ENCODE assay signal across 10 cellular contexts in genomic region chr20:40686893-40687292, GRCh38. TPM values are rescaled to one million over a fixed set of nuclear protein-coding genes. Genes with fewer than 3 reads are reported as not detected.
DNase-seq lines count a peak whose midpoint lies in the region; ATAC-seq, FAIRE-seq and TF ChIP-seq lines count a peak whose summit lies in the region.
"Had no signal": no experiment of that assay in that cellular context is flagged by ENCODE, and none has a peak within 500 bp of the region (broad histone marks: within the 10 kb centered on the region; RNA-seq: fewer than 3 reads in every experiment).

No MANE protein-coding gene starts in this region.

- TF ChIP-seq CTCF in liver (IDR thresholded peaks at IDR 0.05; ENCODE audit: low read depth, low read length, missing input control) (no peak), HepG2 (CRISPR knock-in tag; IDR thresholded peaks at IDR 0.05) (no peak), foreskin fibroblast (IDR thresholded peaks at IDR 0.05; ENCODE audit: low read depth, low read length) (no peak), neural progenitor cell (IDR thresholded peaks at IDR 0.05) (no peak)

- H3K27me3 Mint-ChIP-seq in neural progenitor cell (ENCODE audit: insufficient read depth, low read depth) = peaks cover 88% of the 10 kb centered on the region
- H3K27me3 Mint-ChIP-seq in activated T-helper 1 cell treated with anti-CD3 and anti-CD28 coated beads, Interleukin-12 subunit alpha, Interleukin-12 subunit beta, Interleukin-2, Interleukin-4 antibody, amounts not matched to agents 30 ng/mL and 10 ng/mL and 1 ng/mL, durations not matched to agents 14 hours and 24 hours and 36 hours (ENCODE audit: insufficient read depth) = peaks cover 81% of the 10 kb centered on the region

- TF ChIP-seq EP300 in HepG2 (IDR thresholded peaks at IDR 0.05; ENCODE audit: low read depth in 2 of 2, low read length in 2 of 2) = no peak
- TF ChIP-seq EP300 in HepG2 (CRISPR knock-in tag; IDR thresholded peaks at IDR 0.05; ENCODE audit: borderline replicate concordance) = no peak

- no peaks in the 10 kb centered on the region; the same call in 1 of the 2 replicates for H4K20me1 ChIP-seq in HepG2 (ENCODE audit: insufficient read depth, low read length)
- H4K20me1 ChIP-seq in neural progenitor cell (ENCODE audit: low read depth) = peaks cover 70% of the 10 kb centered on the region

- H3K79me2 ChIP-seq in HepG2 (ENCODE audit: insufficient read depth, low read length) (no peaks in the 10 kb centered on the region), neural progenitor cell (ENCODE audit: low read depth) (no peaks in the 10 kb centered on the region)

- CTCF ChIA-PET in HepG2 (lab: Yijun Ruan, JAX; ENCODE audit: low intra/inter-chr PET ratio, low total read pairs) = no interaction called here

- H3K36me3 ChIP-seq in liver (ENCODE audit: control insufficient read depth in 4 of 4, insufficient read depth in 3 of 4, low read depth in 1 of 4, low read length in 3 of 4) (no peaks in the 10 kb centered on the region), HepG2 (replicated peaks in 1 of 2; ENCODE audit: control insufficient read depth in 1 of 2, insufficient read depth in 2 of 2, low read length in 2 of 2) (no peaks in the 10 kb centered on the region), neural progenitor cell (no peaks in the 10 kb centered on the region)

- H3K9me3 ChIP-seq in liver (ENCODE audit: control insufficient read depth in 4 of 4, low read length in 3 of 4) (no peaks in the 10 kb centered on the region), HepG2 (ENCODE audit: low read length) (no peaks in the 10 kb centered on the region), neural progenitor cell (ENCODE audit: low read depth) (no peaks in the 10 kb centered on the region)

- H2AFZ ChIP-seq in HepG2 (ENCODE audit: low read length) = no peak overlapping the region
- no peak overlapping the region for H2AFZ ChIP-seq in neural progenitor cell (replicated peaks)

- H3K9me3 Mint-ChIP-seq in neural progenitor cell = no peaks in the 10 kb centered on the region
- H3K9me3 Mint-ChIP-seq in activated T-helper 1 cell treated with anti-CD3 and anti-CD28 coated beads, Interleukin-12 subunit alpha, Interleukin-12 subunit beta, Interleukin-2, Interleukin-4 antibody, amounts not matched to agents 30 ng/mL and 10 ng/mL and 1 ng/mL, durations not matched to agents 14 hours and 24 hours and 36 hours = no peaks in the 10 kb centered on the region
- H3K9me3 Mint-ChIP-seq: activated CD4-positive, alpha-beta T cell treated with anti-CD3 and anti-CD28 coated beads, Interleukin-2, amount 10 ng/mL, durations not matched to agents 24 days and 14 days had no signal

- peak overlapping the region; percentile 83 for H3K4me3 Mint-ChIP-seq in neural progenitor cell
- no peak overlapping the region for H3K4me3 Mint-ChIP-seq in activated T-helper 1 cell treated with anti-CD3 and anti-CD28 coated beads, Interleukin-12 subunit alpha, Interleukin-12 subunit beta, Interleukin-2, Interleukin-4 antibody, amounts not matched to agents 30 ng/mL and 10 ng/mL and 1 ng/mL, durations not matched to agents 14 hours and 24 hours and 36 hours
- H3K4me3 Mint-ChIP-seq: activated CD4-positive, alpha-beta T cell treated with anti-CD3 and anti-CD28 coated beads, Interleukin-2, amount 10 ng/mL, durations not matched to agents 24 days and 14 days had no signal

- no peak for FAIRE-seq in HepG2 (lab: Jason Lieb, UNC)

- DNase-seq in HepG2 (ENCODE audit: low spot score) (no peak), foreskin fibroblast (no peak), neural progenitor cell (ENCODE audit: low spot score) (peak; percentile 43), medulla oblongata (ENCODE audit: extremely low spot score) (no peak), mesenteric fat pad (ENCODE audit: low spot score) (no peak)
- DNase-seq in activated T-helper 1 cell treated with anti-CD3 and anti-CD28 coated beads, Interleukin-12 subunit alpha, Interleukin-12 subunit beta, Interleukin-2, Interleukin-4 antibody, amounts not matched to agents 30 ng/mL and 10 ng/mL and 1 ng/mL, durations not matched to agents 14 hours and 24 hours and 36 hours (ENCODE audit: low spot score) = no peak
- DNase-seq: activated CD4-positive, alpha-beta T cell treated with anti-CD3 and anti-CD28 coated beads, Interleukin-2, amount 10 ng/mL, durations not matched to agents 24 days and 14 days; NCI-H2107 had no signal

- no peak for TF ChIP-seq POLR2A in HepG2 (IDR thresholded peaks at IDR 0.05; ENCODE audit: insufficient read depth in 1 of 2, low read depth in 2 of 2, low read length in 2 of 2)

- peak overlapping the region; percentile 37 to 91 (median 77) for H3K4me3 ChIP-seq in liver (ENCODE audit: low read depth in 1 of 3, low read length in 3 of 3)
- no peak overlapping the region for H3K4me3 ChIP-seq in HepG2 (replicated peaks in 1 of 3; ENCODE audit: insufficient read depth in 1 of 3, low read depth in 2 of 3, low read length in 3 of 3)
- peak overlapping the region; percentile 32 to 51 for H3K4me3 ChIP-seq in foreskin fibroblast (ENCODE audit: low read depth in 1 of 2, low read length in 2 of 2)
- H3K4me3 ChIP-seq in neural progenitor cell = peak overlapping the region; percentile 57

- intact Hi-C loops in HepG2 (cut with micrococcal nuclease; ENCODE audit: unreplicated experiment) = no loop called here
- intact Hi-C loops in activated T-helper 1 cell treated with anti-CD3 and anti-CD28 coated beads, Interleukin-12 subunit alpha, Interleukin-12 subunit beta, Interleukin-2, Interleukin-4 antibody, amounts not matched to agents 30 ng/mL and 10 ng/mL and 1 ng/mL, durations not matched to agents 14 hours and 24 hours and 36 hours (cut with micrococcal nuclease) = loop anchor here (10.0 kb wide), 1 partner anchor 802 kb away; no protein-coding TSS in a partner anchor

- ATAC-seq in HepG2 = no peak
- ATAC-seq in GM19035 (IDR thresholded peaks at IDR 0.05; ENCODE audit: unreplicated experiment) = no peak

- no peak overlapping the region for H3K4me2 ChIP-seq in HepG2 (ENCODE audit: low read depth, low read length)
- peak overlapping the region; percentile 91 for H3K4me2 ChIP-seq in neural progenitor cell

- H3K27me3 ChIP-seq in liver (ENCODE audit: control insufficient read depth in 4 of 4, insufficient read depth in 4 of 4, low read length in 3 of 4) = no peaks in the 10 kb centered on the region
- H3K27me3 ChIP-seq in HepG2 (ENCODE audit: control insufficient read depth in 1 of 2, insufficient read depth in 2 of 2, low read length in 2 of 2) = peaks cover 17 to 49% of the 10 kb centered on the region in 2 experiments
- peaks cover 100% of the 10 kb centered on the region for H3K27me3 ChIP-seq in neural progenitor cell

- POLR2A ChIA-PET in HepG2 (lab: Yijun Ruan, JAX) = no interaction called here

- H3K27ac ChIP-seq in liver (ENCODE audit: low read depth in 1 of 2, low read length in 2 of 2) = peak overlapping the region; percentile 65 to 73
- no peak overlapping the region for H3K27ac ChIP-seq in HepG2 (ENCODE audit: extremely low read length, insufficient read depth, low read length)
- no peak overlapping the region for H3K27ac ChIP-seq in neural progenitor cell

- no peak overlapping the region for H3K27ac Mint-ChIP-seq in neural progenitor cell
- no peak overlapping the region for H3K27ac Mint-ChIP-seq in activated T-helper 1 cell treated with anti-CD3 and anti-CD28 coated beads, Interleukin-12 subunit alpha, Interleukin-12 subunit beta, Interleukin-2, Interleukin-4 antibody, amounts not matched to agents 30 ng/mL and 10 ng/mL and 1 ng/mL, durations not matched to agents 14 hours and 24 hours and 36 hours
- H3K27ac Mint-ChIP-seq: activated CD4-positive, alpha-beta T cell treated with anti-CD3 and anti-CD28 coated beads, Interleukin-2, amount 10 ng/mL, durations not matched to agents 24 days and 14 days had no signal

- in situ Hi-C loops in HepG2 (cut with HindIII; ENCODE audit: extremely low pct_ligation_motif_present, low pct_unique_long_range_greater_than_20kb) = loop anchor here (10.0 kb wide), 1 partner anchor 1572 kb away; no protein-coding TSS in a partner anchor

- no peaks in the 10 kb centered on the region for H3K36me3 Mint-ChIP-seq in neural progenitor cell
- no peaks in the 10 kb centered on the region for H3K36me3 Mint-ChIP-seq in activated T-helper 1 cell treated with anti-CD3 and anti-CD28 coated beads, Interleukin-12 subunit alpha, Interleukin-12 subunit beta, Interleukin-2, Interleukin-4 antibody, amounts not matched to agents 30 ng/mL and 10 ng/mL and 1 ng/mL, durations not matched to agents 14 hours and 24 hours and 36 hours (ENCODE audit: low read depth)

- H3K4me1 Mint-ChIP-seq in neural progenitor cell = peaks cover 17% of the 10 kb centered on the region
- no peaks in the 10 kb centered on the region for H3K4me1 Mint-ChIP-seq in activated T-helper 1 cell treated with anti-CD3 and anti-CD28 coated beads, Interleukin-12 subunit alpha, Interleukin-12 subunit beta, Interleukin-2, Interleukin-4 antibody, amounts not matched to agents 30 ng/mL and 10 ng/mL and 1 ng/mL, durations not matched to agents 14 hours and 24 hours and 36 hours (ENCODE audit: low read depth)

- H3K9ac ChIP-seq in liver (ENCODE audit: low read depth in 1 of 2, low read length in 2 of 2) = peak overlapping the region; percentile 79 to 96
- no peak overlapping the region for H3K9ac ChIP-seq in HepG2 (ENCODE audit: insufficient read depth, low read depth, low read length)
- no peak overlapping the region for H3K9ac ChIP-seq in neural progenitor cell

- no TSS peak for BruUV-seq in HepG2 (replicated peaks; lab: Mats Ljungman, UMichigan)

- 10% methylated on average over 12 of the region's 12 CpGs for WGBS in liver
- 48% methylated on average over 12 of the region's 12 CpGs for WGBS in HepG2 (ENCODE audit: low lambda C conversion rate)

- peaks cover 31% of the 10 kb centered on the region for H3F3A ChIP-seq in neural progenitor cell (ENCODE audit: low read depth)

- TF ChIP-seq RAD21 in liver (IDR thresholded peaks at IDR 0.05) = no peak
- no peak for TF ChIP-seq RAD21 in HepG2 (CRISPR knock-in tag; IDR thresholded peaks at IDR 0.05)

- H3K4me1 ChIP-seq in liver (ENCODE audit: control insufficient read depth in 4 of 4, insufficient read depth in 4 of 4, low read length in 3 of 4) = peaks cover 10 to 58% (median 37%) of the 10 kb centered on the region in 4 donors
- H3K4me1 ChIP-seq in HepG2 (ENCODE audit: insufficient read depth, low read length) = peaks cover 23% of the 10 kb centered on the region
- peaks cover 30% of the 10 kb centered on the region for H3K4me1 ChIP-seq in neural progenitor cell

RNA-seq across cellular contexts. Expression of gene MAFB, which starts 2.1 kb away (rescaled TPM):
- total RNA-seq in liver = 10 to 100 TPM in 1 of 2 donors, 1 to 10 TPM in 1; 9.7 to 12.4 TPM
- polyA plus RNA-seq in liver = 10 to 100 TPM; 10.4 to 12.9 TPM
- 0.11 and 0.18 TPM in 2 replicates for total RNA-seq in HepG2 (2016; rRNA removed; fragmentation: Illumina TruSeq; extraction: Trizol)
- total RNA-seq in HepG2 (2016; cell fraction: cytosol; rRNA removed; fragmentation: Illumina TruSeq; extraction: Trizol; ENCODE audit: low read depth) = not detected in 2 replicates
- 0.06 and 0.27 TPM in 2 replicates for total RNA-seq in HepG2 (2016; cell fraction: insoluble cytoplasmic fraction; rRNA removed; fragmentation: Illumina TruSeq; extraction: Trizol)
- total RNA-seq in HepG2 (2016; cell fraction: membrane; rRNA removed; fragmentation: Illumina TruSeq; extraction: Trizol) = 0.03 and 0.09 TPM in 2 replicates
- total RNA-seq in HepG2 (2016; cell fraction: nucleus; rRNA removed; fragmentation: Illumina TruSeq; extraction: Trizol) = 0.13 and 0.25 TPM in 2 replicates
- 0.08 and 0.14 TPM in 2 replicates for polyA plus RNA-seq in HepG2 (2011; rRNA removed)
- polyA plus RNA-seq in HepG2 (2011; cell fraction: cytosol; rRNA removed) = 0.04 and 0.10 TPM in 2 replicates
- 0.14 and 0.24 TPM in 2 replicates for polyA plus RNA-seq in HepG2 (2011; cell fraction: nucleus; rRNA removed)
- 0.11 and 0.28 TPM in 2 replicates for polyA plus RNA-seq in HepG2 (2012)
- not detected in 2 replicates for polyA plus RNA-seq in HepG2 (2016; cell fraction: cytosol; fragmentation: Illumina TruSeq; extraction: Trizol; ENCODE audit: low read depth)
- polyA plus RNA-seq in HepG2 (2016; cell fraction: insoluble cytoplasmic fraction; fragmentation: Illumina TruSeq; extraction: Trizol; ENCODE audit: low read depth) = 0.26 and 0.32 TPM in 2 replicates
- polyA plus RNA-seq in HepG2 (2016; cell fraction: membrane; fragmentation: Illumina TruSeq; extraction: Trizol; ENCODE audit: low read depth) = 0.05 and 0.07 TPM in 2 replicates
- 0.39 and 0.52 TPM in 2 replicates for polyA plus RNA-seq in HepG2 (2016; cell fraction: nucleus; fragmentation: Illumina TruSeq; extraction: Trizol; ENCODE audit: insufficient read depth, low read depth)
- polyA minus RNA-seq in HepG2 (2011; rRNA and poly(A)+ RNA removed; ENCODE audit: low replicate concordance) = 0.06 and 0.98 TPM in 2 replicates
- polyA minus RNA-seq in HepG2 (2011; cell fraction: cytosol; rRNA and poly(A)+ RNA removed) = 0.18 and 0.20 TPM in 2 replicates
- 0.12 and 0.13 TPM in 2 replicates for polyA minus RNA-seq in HepG2 (2011; cell fraction: nucleus; rRNA and poly(A)+ RNA removed)
- total RNA-seq in neural progenitor cell (ENCODE audit: low replicate concordance) = 0.64 and 1.3 TPM in 2 replicates
- total RNA-seq in activated T-helper 1 cell treated with anti-CD3 and anti-CD28 coated beads, Interleukin-12 subunit alpha, Interleukin-12 subunit beta, Interleukin-2, Interleukin-4 antibody, amounts not matched to agents 30 ng/mL and 10 ng/mL and 1 ng/mL, durations not matched to agents 14 hours and 24 hours and 36 hours = 2.0 and 2.3 TPM in 2 replicates
- total RNA-seq in mesenteric fat pad = 86.0 TPM

Comparison
In these comparisons a context has a peak if more than half of its experiments do, and no peak if none do; other contexts are left out.
1. H3K27ac ChIP-seq: peak in liver (2 of 2); none in HepG2 (single experiment) and neural progenitor cell (single experiment).
2. H3K4me3 ChIP-seq: peak in liver (3 of 3), foreskin fibroblast (2 of 2) and neural progenitor cell (single experiment); none in HepG2 (0 of 3).
3. H3K9ac ChIP-seq: peak in liver (2 of 2); none in HepG2 (single experiment) and neural progenitor cell (single experiment).